9 cellular contexts compared by ENCODE assay signal in genomic region chr2:12303181-12304030, GRCh38.
A peak's percentile ranks its signal among the peaks of the same experiment; 100 is the strongest.
DNase-seq lines count a peak whose midpoint lies in the region; ATAC-seq and TF ChIP-seq lines count a peak whose summit lies in the region.
"Had no signal": no experiment of that assay in that cellular context is flagged by ENCODE, and none has a peak within 500 bp of the region (broad histone marks: within the 10 kb centered on the region; RNA-seq: fewer than 3 reads in every experiment).

No MANE protein-coding gene starts in this region.

- ATAC-seq in activated naive CD8-positive, alpha-beta T cell treated with anti-CD3 and anti-CD28 coated beads, Interleukin-2, amount 50 U/mL, for 24 hours, result peak; percentile 48
- peak in 1 of 2 donors; percentile 68 for ATAC-seq in natural killer cell treated with Interleukin-12 subunit alpha and Interleukin-12 subunit beta and Interleukin-15 and Interleukin-18, amount 100 ng/mL, for 72 hours
- ATAC-seq in HG03378 (IDR thresholded peaks at IDR 0.05; ENCODE audit: unreplicated experiment), result no peak
- no peak for ATAC-seq in HG03280 (IDR thresholded peaks at IDR 0.05; ENCODE audit: unreplicated experiment)

- H3K9me3 Mint-ChIP-seq in activated naive CD8-positive, alpha-beta T cell treated with anti-CD3 and anti-CD28 coated beads, Interleukin-2, amount 50 U/mL, for 24 hours, result no peaks in the 10 kb centered on the region
- H3K9me3 Mint-ChIP-seq in natural killer cell treated with Interleukin-12 subunit alpha and Interleukin-12 subunit beta and Interleukin-15 and Interleukin-18, amount 100 ng/mL, for 72 hours, result no peaks in the 10 kb centered on the region
- H3K9me3 Mint-ChIP-seq: activated B cell treated with CpG ODN at 0.5 μM for 24 hours had no signal

- TF ChIP-seq POLR2A in NB4 (IDR thresholded peaks at IDR 0.05; ENCODE audit: extremely low read depth, insufficient read length), result no peak

- H3K27me3 Mint-ChIP-seq in activated naive CD8-positive, alpha-beta T cell treated with anti-CD3 and anti-CD28 coated beads, Interleukin-2, amount 50 U/mL, for 24 hours, result no peaks in the 10 kb centered on the region
- H3K27me3 Mint-ChIP-seq in natural killer cell treated with Interleukin-12 subunit alpha and Interleukin-12 subunit beta and Interleukin-15 and Interleukin-18, amount 100 ng/mL, for 72 hours, result peaks cover 8 to 17% of the 10 kb centered on the region in 2 donors
- H3K27me3 Mint-ChIP-seq: activated B cell treated with CpG ODN at 0.5 μM for 24 hours had no signal

- DNase-seq in ELR (ENCODE audit: low read depth) (peak; percentile 72), NB4 (ENCODE audit: low read depth) (peak; percentile 92), NCI-H2029 treated with DMSO at 0.1 percent for 48 hours (lab: John Stamatoyannopoulos, UW) (no peak), NCI-H1092 treated with DMSO at 0.1 percent for 48 hours (lab: John Stamatoyannopoulos, UW) (no peak)
- peak; percentile 27 for DNase-seq in activated naive CD8-positive, alpha-beta T cell treated with anti-CD3 and anti-CD28 coated beads, Interleukin-2, amount 50 U/mL, for 24 hours
- no peak for DNase-seq in natural killer cell treated with Interleukin-12 subunit alpha and Interleukin-12 subunit beta and Interleukin-15 and Interleukin-18, amount 100 ng/mL, for 72 hours (ENCODE audit: low spot score)
- DNase-seq: activated B cell treated with CpG ODN at 0.5 μM for 24 hours had no signal

- peak overlapping the region; percentile 40 for H3K27ac Mint-ChIP-seq in activated naive CD8-positive, alpha-beta T cell treated with anti-CD3 and anti-CD28 coated beads, Interleukin-2, amount 50 U/mL, for 24 hours
- no peak overlapping the region for H3K27ac Mint-ChIP-seq in natural killer cell treated with Interleukin-12 subunit alpha and Interleukin-12 subunit beta and Interleukin-15 and Interleukin-18, amount 100 ng/mL, for 72 hours
- H3K27ac Mint-ChIP-seq: activated B cell treated with CpG ODN at 0.5 μM for 24 hours had no signal

- H3K4me1 Mint-ChIP-seq in activated naive CD8-positive, alpha-beta T cell treated with anti-CD3 and anti-CD28 coated beads, Interleukin-2, amount 50 U/mL, for 24 hours, result peaks cover 31% of the 10 kb centered on the region
- H3K4me1 Mint-ChIP-seq in natural killer cell treated with Interleukin-12 subunit alpha and Interleukin-12 subunit beta and Interleukin-15 and Interleukin-18, amount 100 ng/mL, for 72 hours (ENCODE audit: low read depth in 2 of 2), result peaks cover 8 to 21% of the 10 kb centered on the region in 2 donors

- H3K4me3 ChIP-seq in NB4 (ENCODE audit: low read depth, low read length), result no peak overlapping the region

- no peak overlapping the region for H3K4me3 Mint-ChIP-seq in activated naive CD8-positive, alpha-beta T cell treated with anti-CD3 and anti-CD28 coated beads, Interleukin-2, amount 50 U/mL, for 24 hours
- H3K4me3 Mint-ChIP-seq in natural killer cell treated with Interleukin-12 subunit alpha and Interleukin-12 subunit beta and Interleukin-15 and Interleukin-18, amount 100 ng/mL, for 72 hours, result peak overlapping the region; percentile 23
- H3K4me3 Mint-ChIP-seq: activated B cell treated with CpG ODN at 0.5 μM for 24 hours had no signal

- H3K36me3 Mint-ChIP-seq in activated naive CD8-positive, alpha-beta T cell treated with anti-CD3 and anti-CD28 coated beads, Interleukin-2, amount 50 U/mL, for 24 hours (ENCODE audit: low read depth), result no peaks in the 10 kb centered on the region
- H3K36me3 Mint-ChIP-seq in natural killer cell treated with Interleukin-12 subunit alpha and Interleukin-12 subunit beta and Interleukin-15 and Interleukin-18, amount 100 ng/mL, for 72 hours, result no peaks in the 10 kb centered on the region

- no peak for TF ChIP-seq CTCF in NB4 (IDR thresholded peaks at IDR 0.05; ENCODE audit: low read depth, low read length)

Comparison
In these comparisons a context has a peak if more than half of its experiments do, and no peak if none do; other contexts are left out.
1. DNase-seq: peak in ELR (single experiment), NB4 (single experiment) and activated naive CD8-positive, alpha-beta T cell treated with anti-CD3 and anti-CD28 coated beads, Interleukin-2, amount 50 U/mL, for 24 hours (single experiment); none in natural killer cell treated with Interleukin-12 subunit alpha and Interleukin-12 subunit beta and Interleukin-15 and Interleukin-18, amount 100 ng/mL, for 72 hours (single experiment), NCI-H2029 treated with DMSO at 0.1 percent for 48 hours (single experiment) and NCI-H1092 treated with DMSO at 0.1 percent for 48 hours (single experiment).